ENCODE assay signal across 22 cellular contexts in genomic region chr2:27885246-27885645, GRCh38. TPM values are rescaled to one million over a fixed set of nuclear protein-coding genes. Genes with fewer than 3 reads are reported as not detected.
DNase-seq lines count a peak whose midpoint lies in the region; ATAC-seq, FAIRE-seq and TF ChIP-seq lines count a peak whose summit lies in the region.
"Had no signal": no experiment of that assay in that cellular context is flagged by ENCODE, and none has a peak within 500 bp of the region (broad histone marks: within the 10 kb centered on the region; RNA-seq: fewer than 3 reads in every experiment).

No MANE protein-coding gene starts in this region.

- DNase-seq in A172 (ENCODE audit: low spot score) = peak; percentile 18
- no peak for DNase-seq in H54 (ENCODE audit: insufficient read length, low spot score)
- peak; percentile 26 for DNase-seq in astrocyte (ENCODE audit: low read depth)
- peak; percentile 17 for DNase-seq in fibroblast of pulmonary artery (ENCODE audit: low read depth)
- DNase-seq in stimulated activated naive CD8-positive, alpha-beta T cell treated with anti-CD3 and anti-CD28 coated beads, Interleukin-15, Interleukin-2, amounts not matched to agents 100 U/mL and 50 U/mL, for 24 hours = no peak
- no peak for DNase-seq in T-helper 1 cell
- no peak for DNase-seq in endodermal cell
- DNase-seq: activated CD4-positive, alpha-beta T cell treated with anti-CD3 and anti-CD28 coated beads, Interleukin-2, amount 50 U/mL, for 4 hours; amygdala; CD4-positive, CD25-positive, alpha-beta regulatory T cell; DMS53; Karpas-422; NCI-H1092; NCI-H524; nephron progenitor cell; psoas muscle; SHP77; stimulated activated CD4-positive, alpha-beta T cell treated with anti-CD3 and anti-CD28 coated beads, Interleukin-12 subunit alpha, Interleukin-12 subunit beta, amount 100 ng/mL, for 4 hours; T-cell had no signal

- H3K9ac ChIP-seq in astrocyte (ENCODE audit: low read length) (no peak overlapping the region), endodermal cell (ENCODE audit: extremely low read depth, low read length, poor library complexity, severe bottlenecking) (no peak overlapping the region)

- H3K4me3 Mint-ChIP-seq in astrocyte (ENCODE audit: unreplicated experiment) (no peak overlapping the region), endodermal cell (no peak overlapping the region)
- H3K4me3 Mint-ChIP-seq: CD4-positive, CD25-positive, alpha-beta regulatory T cell; mesothelial cell of epicardium; nephron progenitor cell; T-cell had no signal

- H3K4me1 ChIP-seq in astrocyte (ENCODE audit: insufficient read depth, low read length) (peaks cover 24% of the 10 kb centered on the region), endodermal cell (ENCODE audit: control insufficient read depth, insufficient read depth, low read length) (no peaks in the 10 kb centered on the region)

- H4K20me1 ChIP-seq in astrocyte (ENCODE audit: insufficient read depth, low read length) = no peaks in the 10 kb centered on the region

- TF ChIP-seq CTCF in astrocyte (IDR thresholded peaks at IDR 0.05; ENCODE audit: insufficient read depth, low read depth, low read length) (no peak), fibroblast of pulmonary artery (IDR thresholded peaks at IDR 0.05; ENCODE audit: low read length, missing control alignments) (no peak), endodermal cell (conservative IDR thresholded peaks at IDR 0.05) (no peak)

- peaks cover 14% of the 10 kb centered on the region for H3K9me3 Mint-ChIP-seq in astrocyte (ENCODE audit: unreplicated experiment)
- H3K9me3 Mint-ChIP-seq in endodermal cell = peaks cover 7% of the 10 kb centered on the region

- 90 to 95% methylated on average over 1 of the region's 1 CpG for WGBS in endodermal cell (ENCODE audit: insufficient coverage in 1 of 2, insufficient read length in 1 of 2), 2 experiments

- H3K9me3 ChIP-seq in astrocyte (ENCODE audit: insufficient read depth, low read depth, low read length) = no peaks in the 10 kb centered on the region
- H3K9me3 ChIP-seq in endodermal cell (ENCODE audit: control insufficient read depth, low read length) = peaks cover 7% of the 10 kb centered on the region
- H3K9me3 ChIP-seq: psoas muscle had no signal

- H3K27ac Mint-ChIP-seq in astrocyte (ENCODE audit: unreplicated experiment) (no peak overlapping the region), endodermal cell (no peak overlapping the region)
- H3K27ac Mint-ChIP-seq: CD4-positive, CD25-positive, alpha-beta regulatory T cell; mesothelial cell of epicardium; nephron progenitor cell; T-cell had no signal

- no peak overlapping the region for H3K4me3 ChIP-seq in astrocyte (ENCODE audit: insufficient read depth, low read depth, low read length)
- H3K4me3 ChIP-seq in fibroblast of pulmonary artery (replicated peaks; ENCODE audit: low read depth, low read length) = no peak overlapping the region
- no peak overlapping the region for H3K4me3 ChIP-seq in endodermal cell (ENCODE audit: low read length)
- H3K4me3 ChIP-seq: psoas muscle had no signal

- peaks cover 6% of the 10 kb centered on the region for H3K79me2 ChIP-seq in astrocyte (ENCODE audit: insufficient read depth, low read length)

- ATAC-seq in stimulated activated naive CD8-positive, alpha-beta T cell treated with anti-CD3 and anti-CD28 coated beads, Interleukin-15, Interleukin-2, amounts not matched to agents 100 U/mL and 50 U/mL, for 24 hours = no peak
- no peak for ATAC-seq in HG03354 (IDR thresholded peaks at IDR 0.05; ENCODE audit: poor library complexity, severe bottlenecking, unreplicated experiment)
- ATAC-seq: psoas muscle, T-cell had no signal

- no peak overlapping the region for H3K4me2 ChIP-seq in astrocyte (ENCODE audit: low read length)

- peak; percentile 48 for FAIRE-seq in H54 (lab: Jason Lieb, UNC)
- FAIRE-seq in astrocyte (lab: Jason Lieb, UNC) = no peak
- FAIRE-seq: frontal cortex had no signal

- H3K4me1 Mint-ChIP-seq in astrocyte (ENCODE audit: low read depth, unreplicated experiment) (peaks cover 32% of the 10 kb centered on the region), endodermal cell (peaks cover 5% of the 10 kb centered on the region)

- TF ChIP-seq POLR2A in H54 (IDR thresholded peaks at IDR 0.05; ENCODE audit: low read depth, low read length) = no peak

- H3K27me3 Mint-ChIP-seq in astrocyte (ENCODE audit: low read depth, unreplicated experiment) (no peaks in the 10 kb centered on the region), endodermal cell (ENCODE audit: insufficient read depth) (peaks cover 4% of the 10 kb centered on the region)
- H3K27me3 Mint-ChIP-seq: T-cell had no signal

- no peak overlapping the region for H2AFZ ChIP-seq in astrocyte (ENCODE audit: low read depth, low read length)

- H3K36me3 ChIP-seq in astrocyte (ENCODE audit: insufficient read depth, low read length) = no peaks in the 10 kb centered on the region
- no peaks in the 10 kb centered on the region for H3K36me3 ChIP-seq in endodermal cell (ENCODE audit: control insufficient read depth, insufficient read depth, low read length)

- H3K36me3 Mint-ChIP-seq in astrocyte (ENCODE audit: low read depth, unreplicated experiment) = no peaks in the 10 kb centered on the region
- no peaks in the 10 kb centered on the region for H3K36me3 Mint-ChIP-seq in endodermal cell (ENCODE audit: low read depth)
- H3K36me3 Mint-ChIP-seq: T-cell had no signal

- H3K27ac ChIP-seq in astrocyte (ENCODE audit: low read depth, low read length) (peak overlapping the region; percentile 1), endodermal cell (ENCODE audit: low read depth, low read length) (no peak overlapping the region)

- H3K27me3 ChIP-seq in astrocyte (ENCODE audit: insufficient read depth, low read length) (no peaks in the 10 kb centered on the region), endodermal cell (ENCODE audit: control insufficient read depth, insufficient read depth, low read length, poor library complexity, severe bottlenecking) (no peaks in the 10 kb centered on the region)

RNA-seq across cellular contexts. Expression of gene RBKS, which starts 4.9 kb away (rescaled TPM):
- 2.2 and 2.8 TPM in 2 replicates for total RNA-seq in A172 (2014; rRNA removed; shearing (Covaris generic))
- 1.6 and 2.6 TPM in 2 replicates for total RNA-seq in astrocyte
- total RNA-seq in endodermal cell = 1 to 10 TPM; 4.4 to 4.9 TPM
- polyA plus RNA-seq in endodermal cell (2013, experiment 1 of 2) = 1.6 TPM
- polyA plus RNA-seq in endodermal cell (2013, experiment 2 of 2) = 1.2 TPM

RNA-seq across cellular contexts. Expression of gene BABAM2, which starts 5.3 kb away (rescaled TPM):
- total RNA-seq in A172 (2014; rRNA removed; shearing (Covaris generic)) = 36.0 and 36.5 TPM in 2 replicates
- total RNA-seq in astrocyte (27.3 and 28.5 TPM in 2 replicates), endodermal cell (10 to 100 TPM; 36.4 to 40.9 TPM)
- polyA plus RNA-seq in endodermal cell (2013, experiment 1 of 2) = 29.7 TPM
- polyA plus RNA-seq in endodermal cell (2013, experiment 2 of 2) = 28.5 TPM

Comparison
In these comparisons a context has a peak if more than half of its experiments do, and no peak if none do; other contexts are left out.
1. DNase-seq: peak in A172 (single experiment), astrocyte (single experiment) and fibroblast of pulmonary artery (single experiment); none in H54 (single experiment), stimulated activated naive CD8-positive, alpha-beta T cell treated with anti-CD3 and anti-CD28 coated beads, Interleukin-15, Interleukin-2, amounts not matched to agents 100 U/mL and 50 U/mL, for 24 hours (single experiment), T-helper 1 cell (0 of 5) and endodermal cell (single experiment).